ENCODE assay signal across 12 cellular contexts in the genomic region with DNA sequence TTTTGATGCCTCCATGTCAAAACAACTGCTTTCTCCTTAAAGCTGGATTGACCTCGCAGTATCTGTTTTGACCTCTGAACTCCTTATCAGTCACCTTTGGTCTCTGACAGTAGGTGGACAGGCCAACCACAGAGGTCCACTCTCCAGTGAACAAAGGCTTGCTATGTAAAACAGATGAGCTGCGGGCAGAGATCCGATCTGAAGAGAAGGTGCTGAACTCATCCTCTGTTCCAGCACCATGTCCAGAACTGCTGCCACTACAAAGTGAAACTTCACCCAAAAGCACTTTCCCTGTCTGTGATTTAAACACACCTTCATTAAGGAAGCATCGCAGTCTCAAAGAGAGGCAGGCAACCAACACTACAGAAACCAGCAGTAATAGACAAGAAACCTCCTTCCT.
DNase-seq lines count a peak whose midpoint lies in the region; ATAC-seq and TF ChIP-seq lines count a peak whose summit lies in the region.
"Had no signal": no experiment of that assay in that cellular context is flagged by ENCODE, and none has a peak within 500 bp of the region (broad histone marks: within the 10 kb centered on the region; RNA-seq: fewer than 3 reads in every experiment).

No MANE protein-coding gene starts in this region.

- no peak overlapping the region for H3K4me3 Mint-ChIP-seq in CD14-positive monocyte
- no peak overlapping the region for H3K4me3 Mint-ChIP-seq in neural progenitor cell
- H3K4me3 Mint-ChIP-seq: HFFc6 had no signal

- H3K9me3 ChIP-seq in neural progenitor cell (ENCODE audit: low read depth) (no peaks in the 10 kb centered on the region), osteoblast (ENCODE audit: low read depth, low read length) (no peaks in the 10 kb centered on the region), uterus (no peaks in the 10 kb centered on the region)

- H3K79me2 ChIP-seq in neural progenitor cell (ENCODE audit: low read depth) (no peaks in the 10 kb centered on the region), osteoblast (ENCODE audit: insufficient read depth, low read length) (no peaks in the 10 kb centered on the region)

- ATAC-seq in left cardiac atrium (peak; percentile 33 to 43), GM18520 (IDR thresholded peaks at IDR 0.05; ENCODE audit: unreplicated experiment) (no peak)

- H3K4me1 ChIP-seq in neural progenitor cell = peaks cover 41% of the 10 kb centered on the region
- H3K4me1 ChIP-seq in osteoblast (ENCODE audit: insufficient read depth, low read length) = peaks cover 7% of the 10 kb centered on the region
- H3K4me1 ChIP-seq in uterus = peaks cover 0 to 4% of the 10 kb centered on the region in 2 donors

- peaks cover 22 to 49% of the 10 kb centered on the region in 2 donors for H3K36me3 Mint-ChIP-seq in CD14-positive monocyte
- H3K36me3 Mint-ChIP-seq in neural progenitor cell = peaks cover 1% of the 10 kb centered on the region

- no peaks in the 10 kb centered on the region for H3K36me3 ChIP-seq in neural progenitor cell
- H3K36me3 ChIP-seq in osteoblast (ENCODE audit: insufficient read depth, low read length) = no peaks in the 10 kb centered on the region
- H3K36me3 ChIP-seq in uterus = no peaks in the 10 kb centered on the region

- H3K4me1 Mint-ChIP-seq in CD14-positive monocyte (peaks cover 37% of the 10 kb centered on the region), neural progenitor cell (peaks cover 33% of the 10 kb centered on the region)

- H3F3A ChIP-seq in neural progenitor cell (ENCODE audit: low read depth) = peaks cover 16% of the 10 kb centered on the region

- H2AFZ ChIP-seq in neural progenitor cell (replicated peaks) (no peak overlapping the region), osteoblast (ENCODE audit: low read length) (no peak overlapping the region)

- H3K9me3 Mint-ChIP-seq in CD14-positive monocyte = peaks cover 0 to 4% (median 0%) of the 10 kb centered on the region in 7 donors
- no peaks in the 10 kb centered on the region for H3K9me3 Mint-ChIP-seq in neural progenitor cell
- H3K9me3 Mint-ChIP-seq: HFFc6 had no signal

- H3K27ac Mint-ChIP-seq in CD14-positive monocyte (peak overlapping the region in 4 of 7 donors; percentile 27 to 78 (median 68)), neural progenitor cell (no peak overlapping the region)
- H3K27ac Mint-ChIP-seq: HFFc6 had no signal

- DNase-seq in CD14-positive monocyte (ENCODE audit: low spot score) (no peak), left cardiac atrium (no peak), neural progenitor cell (ENCODE audit: low spot score) (peak; percentile 62), osteoblast (ENCODE audit: insufficient read length, low spot score, missing footprints) (no peak), uterus (no peak), NOMO-1 treated with dmso at 0.1 percent for 144 hours (lab: John Stamatoyannopoulos, UW; ENCODE audit: unreplicated experiment) (no peak)
- DNase-seq: GF-D8, HFFc6, NCI-H1417 treated with DMSO at 0.1 percent for 48 hours, NCI-H510A had no signal

- peak overlapping the region; percentile 7 for H3K4me3 ChIP-seq in neural progenitor cell
- no peak overlapping the region for H3K4me3 ChIP-seq in osteoblast (ENCODE audit: insufficient read depth, low read length)
- no peak overlapping the region for H3K4me3 ChIP-seq in uterus

- H3K4me2 ChIP-seq in neural progenitor cell (peak overlapping the region; percentile 48), osteoblast (ENCODE audit: insufficient read depth, low read length) (no peak overlapping the region)

- H3K27ac ChIP-seq in neural progenitor cell = peak overlapping the region; percentile 40
- H3K27ac ChIP-seq in osteoblast (ENCODE audit: low read depth, low read length) = no peak overlapping the region
- peak overlapping the region in 1 of 2 donors; percentile 17 for H3K27ac ChIP-seq in uterus

- no peak overlapping the region for H3K9ac ChIP-seq in neural progenitor cell

- no peak for TF ChIP-seq POLR2A in uterus (IDR thresholded peaks at IDR 0.05)

- intact Hi-C loops in CD14-positive monocyte (cut with micrococcal nuclease) (no loop called here), left cardiac atrium (cut with DNase I) (no loop called here), uterus (cut with DNase I; ENCODE audit: low total_unique reads) (no loop called here)

- TF ChIP-seq CTCF in CD14-positive monocyte (IDR thresholded peaks at IDR 0.05) (no peak), neural progenitor cell (IDR thresholded peaks at IDR 0.05) (no peak), osteoblast (IDR thresholded peaks at IDR 0.05; ENCODE audit: extremely low read depth, low read depth, low read length) (no peak), uterus (IDR thresholded peaks at IDR 0.05) (no peak)

- H4K20me1 ChIP-seq in neural progenitor cell (ENCODE audit: low read depth) (peaks cover 7% of the 10 kb centered on the region), osteoblast (ENCODE audit: insufficient read depth, low read length) (no peaks in the 10 kb centered on the region)

- no peaks in the 10 kb centered on the region for H3K27me3 Mint-ChIP-seq in CD14-positive monocyte (ENCODE audit: low read depth in 3 of 3)
- H3K27me3 Mint-ChIP-seq in neural progenitor cell (ENCODE audit: insufficient read depth, low read depth) = no peaks in the 10 kb centered on the region

- H3K27me3 ChIP-seq in neural progenitor cell = no peaks in the 10 kb centered on the region
- no peaks in the 10 kb centered on the region for H3K27me3 ChIP-seq in osteoblast (ENCODE audit: insufficient read depth, low read length)
- no peaks in the 10 kb centered on the region for H3K27me3 ChIP-seq in uterus

TF ChIP-seq in PFSK-1, 5 proteins besides CTCF, POLR2A, EP300 and RAD21:
- no peak for TF ChIP-seq SIN3A (IDR thresholded peaks at IDR 0.05; ENCODE audit: borderline replicate concordance, insufficient read depth, low read length)
- no peak for TF ChIP-seq TAF1 (IDR thresholded peaks at IDR 0.05; ENCODE audit: borderline replicate concordance, insufficient read depth, low read length)
- no peak for TF ChIP-seq FOXP2 (optimal IDR thresholded peaks at IDR 0.05; ENCODE audit: borderline replicate concordance, extremely low read depth, extremely low read length, insufficient read depth)
- TF ChIP-seq POLR2AphosphoS5 (IDR thresholded peaks at IDR 0.05; ENCODE audit: low read depth, low read length) = 0 out of 2 replicates have a peak, but pooled peaks have one; percentile 26
